In genomic region chr2:28751102-28751955, GRCh38 we compare ENCODE assay signal across 8 cellular contexts. TPM values are rescaled to one million over a fixed set of nuclear protein-coding genes. Genes with fewer than 3 reads are reported as not detected.
DNase-seq lines count a peak whose midpoint lies in the region; TF ChIP-seq lines count a peak whose summit lies in the region.

TSS of gene PPP1CB (plus strand) at chr2:28751830. CDS start at chr2:28752125, 295 bp downstream.

- TF ChIP-seq EP300 in neural cell (conservative IDR thresholded peaks at IDR 0.05; ENCODE audit: poor library complexity, severe bottlenecking) (peak; percentile 58), stomach (IDR thresholded peaks at IDR 0.05) (peak; percentile 55)

- H3F3A ChIP-seq in Loucy (ENCODE audit: low read depth), result no peaks in the 10 kb centered on the region
- H3F3A ChIP-seq in neural cell (ENCODE audit: insufficient read depth, low read length, poor library complexity, severe bottlenecking), result no peaks in the 10 kb centered on the region

- TF ChIP-seq RAD21 in neural cell (conservative IDR thresholded peaks at IDR 0.05), result peak; percentile 55

- H3K27me3 ChIP-seq in H7 (ENCODE audit: control insufficient read depth, insufficient read depth, low read length) (no peaks in the 10 kb centered on the region; the same call in 1 of the 2 replicates), Loucy (ENCODE audit: insufficient read depth, low read length, poor library complexity, severe bottlenecking) (no peaks in the 10 kb centered on the region), neural cell (ENCODE audit: insufficient read depth, low read depth, low read length) (no peaks in the 10 kb centered on the region), stomach (no peaks in the 10 kb centered on the region)

- peaks cover 17% of the 10 kb centered on the region for H3K4me1 ChIP-seq in ES-I3 (ENCODE audit: insufficient read depth, low read length)
- peaks cover 46% of the 10 kb centered on the region for H3K4me1 ChIP-seq in Loucy (ENCODE audit: insufficient read depth, low read length, poor library complexity, severe bottlenecking)
- peaks cover 34 to 66% (median 47%) of the 10 kb centered on the region in 4 donors for H3K4me1 ChIP-seq in stomach

- TF ChIP-seq POLR2A in Raji (IDR thresholded peaks at IDR 0.05; ENCODE audit: insufficient read depth, low read depth, low read length), result peak; percentile 87
- peak in 2 of 4 donors; percentile 11 to 62 for TF ChIP-seq POLR2A in stomach (IDR thresholded peaks at IDR 0.05)

- H4K20me1 ChIP-seq in Loucy (ENCODE audit: insufficient read depth, low read length, poor library complexity, severe bottlenecking) (peaks cover 38% of the 10 kb centered on the region), neural cell (ENCODE audit: insufficient read depth) (peaks cover 6% of the 10 kb centered on the region)

- H3K4me3 ChIP-seq in H7 (ENCODE audit: insufficient read depth, low read depth, low read length) (peak within 1 kb of the TSS; percentile 97), Loucy (ENCODE audit: low read length, poor library complexity, severe bottlenecking) (peak within 1 kb of the TSS; percentile 87), fibroblast of the aortic adventitia (ENCODE audit: low read depth, low read length) (peak within 1 kb of the TSS; percentile 90), neural cell (ENCODE audit: low read length) (peak within 1 kb of the TSS; percentile 90), stomach (peak within 1 kb of the TSS; percentile 82 to 94 (median 89))

- peak; percentile 94 for DNase-seq in H7
- peak; percentile 98 for DNase-seq in activated effector memory CD4-positive, alpha-beta T cell treated with Interleukin-2 at 50 U/mL for 16 hours
- peak; percentile 94 for DNase-seq in fibroblast of the aortic adventitia (ENCODE audit: low read depth)
- peak; percentile 97 for DNase-seq in stomach

- H3K9me3 ChIP-seq in ES-I3 (ENCODE audit: control insufficient read depth, insufficient read depth, low read length) (no peaks in the 10 kb centered on the region), Loucy (ENCODE audit: insufficient read depth, low read depth, low read length) (no peaks in the 10 kb centered on the region), neural cell (ENCODE audit: low read length) (no peaks in the 10 kb centered on the region), stomach (no peaks in the 10 kb centered on the region)

- intact Hi-C loops in stomach (cut with DNase I; ENCODE audit: low total_unique reads), result no loop called here

- no peaks in the 10 kb centered on the region for H3K9me2 ChIP-seq in Loucy (replicated peaks; ENCODE audit: low read depth, low read length)
- no peaks in the 10 kb centered on the region for H3K9me2 ChIP-seq in neural cell (ENCODE audit: insufficient read depth, low read length)

- H3K36me3 ChIP-seq in ES-I3 (ENCODE audit: insufficient read depth, low read length), result no peaks in the 10 kb centered on the region
- H3K36me3 ChIP-seq in H7 (replicated peaks; ENCODE audit: control insufficient read depth, insufficient read depth, low read length), result no peaks in the 10 kb centered on the region; the same call in 1 of the 2 replicates
- no peaks in the 10 kb centered on the region for H3K36me3 ChIP-seq in Loucy (ENCODE audit: insufficient read depth, low read length)
- no peaks in the 10 kb centered on the region for H3K36me3 ChIP-seq in neural cell (ENCODE audit: insufficient read depth, low read length)
- no peaks in the 10 kb centered on the region for H3K36me3 ChIP-seq in stomach

- peak within 1 kb of the TSS; percentile 59 for H2AFZ ChIP-seq in Loucy (ENCODE audit: low read length)
- peak within 1 kb of the TSS; percentile 96 for H2AFZ ChIP-seq in neural cell (ENCODE audit: low read depth, low read length)

- H3K79me2 ChIP-seq in Loucy (ENCODE audit: insufficient read depth, low read length), result peaks cover 67% of the 10 kb centered on the region
- H3K79me2 ChIP-seq in neural cell (replicated peaks; ENCODE audit: insufficient read depth, low read length), result peaks cover 40% of the 10 kb centered on the region

- peak within 1 kb of the TSS; percentile 98 for H3K27ac ChIP-seq in neural cell (ENCODE audit: low read length)
- peak within 1 kb of the TSS; percentile 100 for H3K27ac ChIP-seq in stomach

- TF ChIP-seq CTCF in Loucy (conservative IDR thresholded peaks at IDR 0.05; ENCODE audit: low read length) (peak; percentile 16; the same call in 1 of the 2 replicates), fibroblast of the aortic adventitia (IDR thresholded peaks at IDR 0.05; ENCODE audit: insufficient read depth, low read length) (peak; percentile 27), neural cell (IDR thresholded peaks at IDR 0.05; ENCODE audit: poor library complexity, severe bottlenecking) (peak; percentile 69), stomach (IDR thresholded peaks at IDR 0.05) (peak in 2 of 7 experiments; percentile 9 to 46)

- 0 to 3% (median 1%) methylated on average over 31 to 86 of the region's 86 CpGs for WGBS in stomach, 5 donors

- H3K9ac ChIP-seq in ES-I3 (ENCODE audit: low read depth, low read length) (peak within 1 kb of the TSS; percentile 86), Loucy (ENCODE audit: low read depth, low read length, poor library complexity, severe bottlenecking) (peak within 1 kb of the TSS; percentile 95), neural cell (ENCODE audit: low read length) (peak within 1 kb of the TSS; percentile 99)

- H3K4me2 ChIP-seq in Loucy (ENCODE audit: low read depth, low read length, poor library complexity, severe bottlenecking) (peak within 1 kb of the TSS; percentile 96), neural cell (ENCODE audit: low read length) (peak within 1 kb of the TSS; percentile 89)

TF ChIP-seq in neural cell, 6 proteins besides CTCF, POLR2A, EP300 and RAD21:
- TF ChIP-seq TAF1 (IDR thresholded peaks at IDR 0.05; ENCODE audit: low read depth), result peak; percentile 50
- TF ChIP-seq, protein P1, sequence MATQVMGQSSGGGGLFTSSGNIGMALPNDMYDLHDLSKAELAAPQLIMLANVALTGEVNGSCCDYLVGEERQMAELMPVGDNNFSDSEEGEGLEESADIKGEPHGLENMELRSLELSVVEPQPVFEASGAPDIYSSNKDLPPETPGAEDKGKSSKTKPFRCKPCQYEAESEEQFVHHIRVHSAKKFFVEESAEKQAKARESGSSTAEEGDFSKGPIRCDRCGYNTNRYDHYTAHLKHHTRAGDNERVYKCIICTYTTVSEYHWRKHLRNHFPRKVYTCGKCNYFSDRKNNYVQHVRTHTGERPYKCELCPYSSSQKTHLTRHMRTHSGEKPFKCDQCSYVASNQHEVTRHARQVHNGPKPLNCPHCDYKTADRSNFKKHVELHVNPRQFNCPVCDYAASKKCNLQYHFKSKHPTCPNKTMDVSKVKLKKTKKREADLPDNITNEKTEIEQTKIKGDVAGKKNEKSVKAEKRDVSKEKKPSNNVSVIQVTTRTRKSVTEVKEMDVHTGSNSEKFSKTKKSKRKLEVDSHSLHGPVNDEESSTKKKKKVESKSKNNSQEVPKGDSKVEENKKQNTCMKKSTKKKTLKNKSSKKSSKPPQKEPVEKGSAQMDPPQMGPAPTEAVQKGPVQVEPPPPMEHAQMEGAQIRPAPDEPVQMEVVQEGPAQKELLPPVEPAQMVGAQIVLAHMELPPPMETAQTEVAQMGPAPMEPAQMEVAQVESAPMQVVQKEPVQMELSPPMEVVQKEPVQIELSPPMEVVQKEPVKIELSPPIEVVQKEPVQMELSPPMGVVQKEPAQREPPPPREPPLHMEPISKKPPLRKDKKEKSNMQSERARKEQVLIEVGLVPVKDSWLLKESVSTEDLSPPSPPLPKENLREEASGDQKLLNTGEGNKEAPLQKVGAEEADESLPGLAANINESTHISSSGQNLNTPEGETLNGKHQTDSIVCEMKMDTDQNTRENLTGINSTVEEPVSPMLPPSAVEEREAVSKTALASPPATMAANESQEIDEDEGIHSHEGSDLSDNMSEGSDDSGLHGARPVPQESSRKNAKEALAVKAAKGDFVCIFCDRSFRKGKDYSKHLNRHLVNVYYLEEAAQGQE (IDR thresholded peaks at IDR 0.05; ENCODE audit: borderline replicate concordance), result peak; percentile 32
- TF ChIP-seq POLR2AphosphoS5 (IDR thresholded peaks at IDR 0.05), result peak; percentile 89
- TF ChIP-seq SMC3 (conservative IDR thresholded peaks at IDR 0.05; ENCODE audit: poor library complexity), result peak; percentile 46
- TF ChIP-seq MXI1 (conservative IDR thresholded peaks at IDR 0.05; ENCODE audit: poor library complexity, severe bottlenecking), result peak; percentile 87
- TF ChIP-seq EZH2 (IDR thresholded peaks at IDR 0.05; ENCODE audit: borderline replicate concordance, insufficient read depth, low read length, poor library complexity, severe bottlenecking), result no peak

RNA-seq across cellular contexts. Expression of gene PPP1CB, which starts in this region (rescaled TPM):
- total RNA-seq in H7 (2014; rRNA removed; shearing (Covaris generic)), result 67.6 and 71.1 TPM in 2 replicates
- 307 and 330 TPM in 2 replicates for total RNA-seq in fibroblast of the aortic adventitia (ENCODE audit: low replicate concordance)
- polyA plus RNA-seq in neural cell, result 135 and 239 TPM in 2 replicates
- polyA minus RNA-seq in neural cell, result 360 and 371 TPM in 2 replicates
- total RNA-seq in stomach, result 100 to 1,000 TPM; 200 to 458 (median 251) TPM
- 100 to 1,000 TPM in 2 of 3 donors, 10 to 100 TPM in 1; 72.5 to 117 (median 102) TPM for polyA plus RNA-seq in stomach

Comparison
In these comparisons a context has a peak if more than half of its experiments do, and no peak if none do; other contexts are left out.
1. Peak in every context shown above with its lines: DNase-seq, H3K4me3 ChIP-seq and H3K27ac ChIP-seq.